Comparison of ENCODE assay signal across 26 cellular contexts in genomic region chr18:8508320-8508719, GRCh38.
"Had no signal": no experiment of that assay in that cellular context is flagged by ENCODE, and none has a peak within 500 bp of the region (broad histone marks: within the 10 kb centered on the region; RNA-seq: fewer than 3 reads in every experiment).

No MANE protein-coding gene starts in this region.

- ATAC-seq: gastrocnemius medialis; left ventricle myocardium superior; lower lobe of right lung; mucosa of descending colon; right cardiac atrium; stimulated activated naive B cell treated with anti-CD40 and anti-IgM and Interleukin-4, amounts not matched to agents 10 μg/mL and 1 μg/mL and 100 μg/mL, for 72 hours; upper lobe of right lung had no signal

- H3K4me3 ChIP-seq: colonic mucosa, esophagus muscularis mucosa, gastrocnemius medialis, lower lobe of right lung, mucosa of descending colon, neural progenitor cell, prostate gland, thoracic aorta, tibial nerve, upper lobe of right lung, vagina had no signal

- H3K36me3 ChIP-seq: colonic mucosa, esophagus muscularis mucosa, gastrocnemius medialis, lower lobe of right lung, neural progenitor cell, prostate gland, thoracic aorta, tibial nerve, upper lobe of right lung, vagina had no signal

- H3K4me3 Mint-ChIP-seq: dendritic cell treated with granulocyte-macrophage colony-stimulating factor and Interleukin-4, amounts not matched to agents 40 ng/mL and 50 ng/mL, for 4 days; endodermal cell; memory B cell; mesothelial cell of epicardium; naive B cell; nephron; neural progenitor cell; stimulated activated naive B cell treated with anti-CD40 and anti-IgM and Interleukin-4, amounts not matched to agents 10 μg/mL and 1 μg/mL and 100 μg/mL, for 72 hours; stimulated activated naive CD8-positive, alpha-beta T cell treated with anti-CD3 and anti-CD28 coated beads, Interleukin-15, Interleukin-2, amounts not matched to agents 100 ng/mL and 50 ng/mL, for 24 hours had no signal

- H3K27me3 Mint-ChIP-seq: stimulated activated naive CD8-positive, alpha-beta T cell treated with anti-CD3 and anti-CD28 coated beads, Interleukin-15, Interleukin-2, amounts not matched to agents 100 ng/mL and 50 ng/mL, for 24 hours had no signal

- DNase-seq: colonic mucosa; effector CD8-positive, alpha-beta T cell; endodermal cell; gastrocnemius medialis; head of caudate nucleus; left ventricle myocardium superior; lower lobe of right lung; mucosa of descending colon; naive B cell; right cardiac atrium; small intestine; stimulated activated CD4-positive, alpha-beta T cell treated with anti-CD3 and anti-CD28 coated beads, Interleukin-15, amount 100 ng/mL, for 24 hours; stimulated activated CD4-positive, alpha-beta T cell treated with anti-CD3 and anti-CD28 coated beads, Interleukin-2, amount 100 ng/mL, for 48 hours; stimulated activated naive B cell treated with anti-CD40 and anti-IgM and Interleukin-4, amounts not matched to agents 10 μg/mL and 1 μg/mL and 100 μg/mL, for 72 hours; upper lobe of right lung had no signal

- H3K27ac Mint-ChIP-seq: dendritic cell treated with granulocyte-macrophage colony-stimulating factor and Interleukin-4, amounts not matched to agents 40 ng/mL and 50 ng/mL, for 4 days; endodermal cell; memory B cell; mesothelial cell of epicardium; naive B cell; nephron; neural progenitor cell; stimulated activated naive B cell treated with anti-CD40 and anti-IgM and Interleukin-4, amounts not matched to agents 10 μg/mL and 1 μg/mL and 100 μg/mL, for 72 hours; stimulated activated naive CD8-positive, alpha-beta T cell treated with anti-CD3 and anti-CD28 coated beads, Interleukin-15, Interleukin-2, amounts not matched to agents 100 ng/mL and 50 ng/mL, for 24 hours had no signal

- H3K4me1 ChIP-seq: colonic mucosa, lower lobe of right lung, neural progenitor cell, prostate gland, tibial nerve, upper lobe of right lung, vagina had no signal

- H3K9me3 Mint-ChIP-seq: dendritic cell treated with granulocyte-macrophage colony-stimulating factor and Interleukin-4, amounts not matched to agents 40 ng/mL and 50 ng/mL, for 4 days; endodermal cell; memory B cell; nephron; stimulated activated naive CD8-positive, alpha-beta T cell treated with anti-CD3 and anti-CD28 coated beads, Interleukin-15, Interleukin-2, amounts not matched to agents 100 ng/mL and 50 ng/mL, for 24 hours had no signal

- H3K9me3 ChIP-seq: colonic mucosa, esophagus muscularis mucosa, gastrocnemius medialis, lower lobe of right lung, mucosa of descending colon, prostate gland, thoracic aorta, tibial nerve, upper lobe of right lung, vagina had no signal

- H3K36me3 Mint-ChIP-seq: memory B cell; mesothelial cell of epicardium; naive B cell; neural progenitor cell; stimulated activated naive B cell treated with anti-CD40 and anti-IgM and Interleukin-4, amounts not matched to agents 10 μg/mL and 1 μg/mL and 100 μg/mL, for 72 hours had no signal

- H3K27ac ChIP-seq: colonic mucosa, esophagus muscularis mucosa, gastrocnemius medialis, lower lobe of right lung, neural progenitor cell, prostate gland, thoracic aorta, tibial nerve, upper lobe of right lung, vagina had no signal

- H3K27me3 ChIP-seq: colonic mucosa, gastrocnemius medialis, neural progenitor cell, tibial nerve, upper lobe of right lung, vagina had no signal

- H3K4me1 Mint-ChIP-seq: endodermal cell; memory B cell; naive B cell; stimulated activated naive B cell treated with anti-CD40 and anti-IgM and Interleukin-4, amounts not matched to agents 10 μg/mL and 1 μg/mL and 100 μg/mL, for 72 hours had no signal
